Comparison of ENCODE assay signal across 10 cellular contexts in genomic region chr17:37476431-37477130, GRCh38. TPM values are rescaled to one million over a fixed set of nuclear protein-coding genes. Genes with fewer than 3 reads are reported as not detected.
DNase-seq lines count a peak whose midpoint lies in the region; ATAC-seq and TF ChIP-seq lines count a peak whose summit lies in the region.
"Had no signal": no experiment of that assay in that cellular context is flagged by ENCODE, and none has a peak within 500 bp of the region (broad histone marks: within the 10 kb centered on the region; RNA-seq: fewer than 3 reads in every experiment).

No MANE protein-coding gene starts in this region.

- H3K4me3 ChIP-seq in skeletal muscle satellite cell (ENCODE audit: low read length) = peak overlapping the region; percentile 2
- no peak overlapping the region for H3K4me3 ChIP-seq in stomach
- H3K4me3 ChIP-seq in Peyer's patch = no peak overlapping the region

- TF ChIP-seq CTCF in stomach (IDR thresholded peaks at IDR 0.05) = no peak
- no peak for TF ChIP-seq CTCF in Peyer's patch (IDR thresholded peaks at IDR 0.05)

- H3K9me3 ChIP-seq in skeletal muscle satellite cell (replicated peaks; ENCODE audit: low read length) = no peaks in the 10 kb centered on the region
- no peaks in the 10 kb centered on the region for H3K9me3 ChIP-seq in stomach
- no peaks in the 10 kb centered on the region for H3K9me3 ChIP-seq in Peyer's patch

- intact Hi-C loops in stomach (cut with DNase I; ENCODE audit: low total_unique reads) = no loop called here

- H3K9ac ChIP-seq in skeletal muscle satellite cell (ENCODE audit: low read depth, low read length) = peak overlapping the region; percentile 66

- H3K4me1 ChIP-seq in skeletal muscle satellite cell (ENCODE audit: control insufficient read depth, insufficient read depth, low read length) = peaks cover 21% of the 10 kb centered on the region
- H3K4me1 ChIP-seq in stomach = no peaks in the 10 kb centered on the region
- H3K4me1 ChIP-seq in Peyer's patch = no peaks in the 10 kb centered on the region

- TF ChIP-seq POLR2A in stomach (IDR thresholded peaks at IDR 0.05) (no peak), Peyer's patch (IDR thresholded peaks at IDR 0.05) (no peak)

- peak; percentile 89 for ATAC-seq in SK-N-SH treated with all-trans-retinoic acid at 6 μM for 48 hours
- ATAC-seq: activated T-cell treated with anti-CD3 and anti-CD28 coated beads, Interleukin-2, amount 50 U/mL, for 72 hours had no signal

- peaks cover 47% of the 10 kb centered on the region for H3K36me3 ChIP-seq in skeletal muscle satellite cell (ENCODE audit: insufficient read depth, low read length)
- H3K36me3 ChIP-seq in stomach = peaks cover 62 to 90% (median 90%) of the 10 kb centered on the region in 4 donors
- H3K36me3 ChIP-seq in Peyer's patch = peaks cover 0 to 79% (median 0%) of the 10 kb centered on the region in 3 donors

- H3K27me3 ChIP-seq in skeletal muscle satellite cell (ENCODE audit: control insufficient read depth, insufficient read depth, low read length) (no peaks in the 10 kb centered on the region), stomach (no peaks in the 10 kb centered on the region), Peyer's patch (no peaks in the 10 kb centered on the region)

- TF ChIP-seq EP300 in stomach (IDR thresholded peaks at IDR 0.05) = no peak

- peak overlapping the region; percentile 15 for H3K4me2 ChIP-seq in skeletal muscle satellite cell (ENCODE audit: low read length)

- H3K27ac ChIP-seq in stomach (no peak overlapping the region), Peyer's patch (no peak overlapping the region)

- 73 to 91% (median 88%) methylated on average over 4 of the region's 4 CpGs for WGBS in stomach, 5 donors

- peak; percentile 62 for DNase-seq in HS-5 (ENCODE audit: low read depth)
- peak; percentile 22 for DNase-seq in glomerular visceral epithelial cell (ENCODE audit: extremely low spot score)
- DNase-seq in occipital lobe (lab: John Stamatoyannopoulos, UW) = no peak
- DNase-seq in stomach = no peak
- no peak for DNase-seq in Peyer's patch
- no peak for DNase-seq in midbrain (lab: John Stamatoyannopoulos, UW)
- DNase-seq: activated T-cell treated with anti-CD3 and anti-CD28 coated beads, Interleukin-2, amount 50 U/mL, for 72 hours; NCI-H1092 had no signal

TF ChIP-seq in SK-N-SH treated with all-trans-retinoic acid at 6 μM for 48 hours, 23 proteins besides CTCF, POLR2A, EP300 and RAD21:
- TF ChIP-seq ZNF70 (CRISPR knock-in tag; IDR thresholded peaks at IDR 0.05) (peak; percentile 57; the same call in 1 of the 2 replicates), PATZ1 (CRISPR knock-in tag; IDR thresholded peaks at IDR 0.05; ENCODE audit: borderline replicate concordance) (no peak), GLIS3 (CRISPR knock-in tag; IDR thresholded peaks at IDR 0.05) (no peak), CREB5 (CRISPR knock-in tag; IDR thresholded peaks at IDR 0.05; ENCODE audit: low read depth) (no peak)

RNA-seq across cellular contexts. Expression of gene DUSP14, which starts 13.1 kb away (rescaled TPM):
- 33.7 and 42.4 TPM in 2 replicates for total RNA-seq in skeletal muscle satellite cell (2012; rRNA removed)
- total RNA-seq in occipital lobe = 11.2 TPM
- total RNA-seq in stomach = 1 to 10 TPM in 3 of 5 donors, not detected in 2; 3.1 to 5.5 (median 4.8) TPM
- polyA plus RNA-seq in stomach = 1 to 10 TPM; 6.6 to 7.8 (median 6.9) TPM
- 1 to 10 TPM; 2.2 to 2.7 (median 2.6) TPM for total RNA-seq in Peyer's patch

Comparison
In these comparisons a context has a peak if more than half of its experiments do, and no peak if none do; other contexts are left out.
1. DNase-seq: peak in HS-5 (single experiment) and glomerular visceral epithelial cell (single experiment); none in occipital lobe (single experiment), stomach (single experiment), Peyer's patch (0 of 3) and midbrain (single experiment).